8 cellular contexts compared by ENCODE assay signal in genomic region chr16:568401-569258, GRCh38. TPM values are rescaled to one million over a fixed set of nuclear protein-coding genes. Genes with fewer than 3 reads are reported as not detected.
A peak's percentile ranks its signal among the peaks of the same experiment; 100 is the strongest.
DNase-seq lines count a peak whose midpoint lies in the region; ATAC-seq, FAIRE-seq and TF ChIP-seq lines count a peak whose summit lies in the region.

No MANE protein-coding gene starts in this region.

- H3K9me3 Mint-ChIP-seq in activated CD8-positive, alpha-beta memory T cell treated with anti-CD3 and anti-CD28 coated beads, Interleukin-2, amount 10 ng/mL, durations not matched to agents 7 days and 5 days (ENCODE audit: low read depth), result no peaks in the 10 kb centered on the region
- H3K9me3 Mint-ChIP-seq in activated CD8-positive, alpha-beta T cell treated with anti-CD3 and anti-CD28 coated beads, Interleukin-2, amount 10 ng/mL, durations not matched to agents 7 days and 5 days (ENCODE audit: insufficient read depth), result no peaks in the 10 kb centered on the region

- peak overlapping the region; percentile 4 to 58 for H3K9ac ChIP-seq in kidney (ENCODE audit: low read length in 2 of 2)

- no peak for DNase-seq in activated CD8-positive, alpha-beta memory T cell treated with anti-CD3 and anti-CD28 coated beads, Interleukin-2, amount 10 ng/mL, durations not matched to agents 7 days and 5 days
- no peak for DNase-seq in activated CD8-positive, alpha-beta memory T cell treated with anti-CD3 and anti-CD28 coated beads, Interleukin-2, amount 50 U/mL, for 4 hours
- no peak for DNase-seq in activated CD8-positive, alpha-beta T cell treated with anti-CD3 and anti-CD28 coated beads, Interleukin-2, amount 10 ng/mL, durations not matched to agents 7 days and 5 days
- no peak for DNase-seq in kidney
- DNase-seq in thoracic aorta (ENCODE audit: low spot score), result no peak
- DNase-seq in NOMO-1 treated with DMSO at 0.1 percent for 48 hours (lab: John Stamatoyannopoulos, UW; ENCODE audit: unreplicated experiment), result no peak

- peak overlapping the region; percentile 91 for H3K27ac Mint-ChIP-seq in activated CD8-positive, alpha-beta memory T cell treated with anti-CD3 and anti-CD28 coated beads, Interleukin-2, amount 10 ng/mL, durations not matched to agents 7 days and 5 days
- H3K27ac Mint-ChIP-seq in activated CD8-positive, alpha-beta T cell treated with anti-CD3 and anti-CD28 coated beads, Interleukin-2, amount 10 ng/mL, durations not matched to agents 7 days and 5 days, result peak overlapping the region; percentile 87

- no peaks in the 10 kb centered on the region for H3K27me3 ChIP-seq in thoracic aorta (replicated peaks; ENCODE audit: insufficient read depth)

- peaks cover 0 to 46% of the 10 kb centered on the region in 2 donors for H3K4me1 ChIP-seq in kidney (ENCODE audit: control insufficient read depth in 1 of 2, insufficient read depth in 1 of 2, low read depth in 1 of 2, low read length in 2 of 2)
- peaks cover 24 to 43% of the 10 kb centered on the region in 2 donors for H3K4me1 ChIP-seq in thoracic aorta (ENCODE audit: control insufficient read depth in 1 of 2, low read depth in 2 of 2)

- H3K36me3 Mint-ChIP-seq in activated CD8-positive, alpha-beta memory T cell treated with anti-CD3 and anti-CD28 coated beads, Interleukin-2, amount 10 ng/mL, durations not matched to agents 7 days and 5 days, result no peaks in the 10 kb centered on the region
- H3K36me3 Mint-ChIP-seq in activated CD8-positive, alpha-beta T cell treated with anti-CD3 and anti-CD28 coated beads, Interleukin-2, amount 10 ng/mL, durations not matched to agents 7 days and 5 days (ENCODE audit: low read depth), result no peaks in the 10 kb centered on the region

- intact Hi-C loops in kidney (cut with DNase I), result no loop called here

- H3K27me3 Mint-ChIP-seq in activated CD8-positive, alpha-beta memory T cell treated with anti-CD3 and anti-CD28 coated beads, Interleukin-2, amount 10 ng/mL, durations not matched to agents 7 days and 5 days, result no peaks in the 10 kb centered on the region
- H3K27me3 Mint-ChIP-seq in activated CD8-positive, alpha-beta T cell treated with anti-CD3 and anti-CD28 coated beads, Interleukin-2, amount 10 ng/mL, durations not matched to agents 7 days and 5 days (ENCODE audit: low read depth), result no peaks in the 10 kb centered on the region

- no peak for TF ChIP-seq CTCF in kidney (IDR thresholded peaks at IDR 0.05; ENCODE audit: borderline replicate concordance, extremely low read depth, insufficient read depth)
- no peak for TF ChIP-seq CTCF in thoracic aorta (IDR thresholded peaks at IDR 0.05)

- H3K4me3 ChIP-seq in kidney (ENCODE audit: low read length in 2 of 2), result peak overlapping the region; percentile 50 to 73
- H3K4me3 ChIP-seq in thoracic aorta, result peak overlapping the region; percentile 95

- POLR2A ChIA-PET in activated CD8-positive, alpha-beta T cell treated with anti-CD3 and anti-CD28 coated beads, Interleukin-2, amount 10 ng/mL, durations not matched to agents 7 days and 5 days (lab: Charles Lee), result interaction anchor here (0.5 to 1.5 kb wide), 4 partner anchors 40 to 231 kb away, joined by 3 to 4 read pairs (median 3); partner anchors contain the start of gene WDR24

- ATAC-seq in activated CD8-positive, alpha-beta memory T cell treated with anti-CD3 and anti-CD28 coated beads, Interleukin-2, amount 10 ng/mL, durations not matched to agents 7 days and 5 days, result no peak
- ATAC-seq in activated CD8-positive, alpha-beta T cell treated with anti-CD3 and anti-CD28 coated beads, Interleukin-2, amount 10 ng/mL, durations not matched to agents 7 days and 5 days, result no peak
- ATAC-seq in thoracic aorta (ENCODE audit: insufficient number of reproducible peaks, low FRiP score, low read depth) (no peak), GM21576 (IDR thresholded peaks at IDR 0.05; ENCODE audit: unreplicated experiment) (no peak), GM18519 (IDR thresholded peaks at IDR 0.05; ENCODE audit: low FRiP score, unreplicated experiment) (no peak)

- H3K27ac ChIP-seq in kidney (ENCODE audit: low read depth in 2 of 2, low read length in 2 of 2) (peak overlapping the region; percentile 63 to 83), thoracic aorta (peak overlapping the region; percentile 81 to 84)

- CTCF ChIA-PET in activated CD8-positive, alpha-beta memory T cell treated with anti-CD3 and anti-CD28 coated beads, Interleukin-2, amount 10 ng/mL, durations not matched to agents 7 days and 5 days (lab: Charles Lee), result interaction anchor here (1.1 kb wide), 1 partner anchor 11 kb away, joined by 3 read pairs; no protein-coding TSS in a partner anchor
- CTCF ChIA-PET in activated CD8-positive, alpha-beta T cell treated with anti-CD3 and anti-CD28 coated beads, Interleukin-2, amount 10 ng/mL, durations not matched to agents 7 days and 5 days (lab: Charles Lee), result interaction anchor here (1.1 kb wide), 1 partner anchor 10 kb away, joined by 3 read pairs; no protein-coding TSS in a partner anchor

- H3K4me3 Mint-ChIP-seq in activated CD8-positive, alpha-beta memory T cell treated with anti-CD3 and anti-CD28 coated beads, Interleukin-2, amount 10 ng/mL, durations not matched to agents 7 days and 5 days, result peak overlapping the region; percentile 77
- H3K4me3 Mint-ChIP-seq in activated CD8-positive, alpha-beta T cell treated with anti-CD3 and anti-CD28 coated beads, Interleukin-2, amount 10 ng/mL, durations not matched to agents 7 days and 5 days, result peak overlapping the region; percentile 85

- no peaks in the 10 kb centered on the region for H3K36me3 ChIP-seq in kidney (ENCODE audit: control insufficient read depth in 1 of 2, insufficient read depth in 2 of 2, low read length in 2 of 2)
- H3K36me3 ChIP-seq in thoracic aorta, result no peaks in the 10 kb centered on the region

- FAIRE-seq in kidney (lab: Jason Lieb, UNC), result no peak

- peaks cover 23% of the 10 kb centered on the region for H3K4me1 Mint-ChIP-seq in activated CD8-positive, alpha-beta memory T cell treated with anti-CD3 and anti-CD28 coated beads, Interleukin-2, amount 10 ng/mL, durations not matched to agents 7 days and 5 days
- H3K4me1 Mint-ChIP-seq in activated CD8-positive, alpha-beta T cell treated with anti-CD3 and anti-CD28 coated beads, Interleukin-2, amount 10 ng/mL, durations not matched to agents 7 days and 5 days (ENCODE audit: low read depth), result peaks cover 31% of the 10 kb centered on the region

- H3K9me3 ChIP-seq in kidney (ENCODE audit: control insufficient read depth in 1 of 2, low read length in 2 of 2), result no peaks in the 10 kb centered on the region
- no peaks in the 10 kb centered on the region for H3K9me3 ChIP-seq in thoracic aorta

RNA-seq across cellular contexts. Expression of gene PIGQ, which starts 1.1 kb away (rescaled TPM):
- 10 to 100 TPM; 38.8 to 41.0 TPM for total RNA-seq in activated CD8-positive, alpha-beta memory T cell treated with anti-CD3 and anti-CD28 coated beads, Interleukin-2, amount 10 ng/mL, durations not matched to agents 7 days and 5 days
- 10 to 100 TPM; 41.2 to 43.0 TPM for total RNA-seq in activated CD8-positive, alpha-beta T cell treated with anti-CD3 and anti-CD28 coated beads, Interleukin-2, amount 10 ng/mL, durations not matched to agents 7 days and 5 days
- 92.9 TPM for total RNA-seq in kidney
- polyA plus RNA-seq in kidney (ENCODE audit: insufficient read depth, low read depth, low replicate concordance), result 118 TPM
- 10 to 100 TPM; 54.2 to 80.1 TPM for total RNA-seq in thoracic aorta

RNA-seq across cellular contexts. Expression of gene NHLRC4, which starts 1.8 kb away (rescaled TPM):
- total RNA-seq in activated CD8-positive, alpha-beta memory T cell treated with anti-CD3 and anti-CD28 coated beads, Interleukin-2, amount 10 ng/mL, durations not matched to agents 7 days and 5 days, result 1 to 10 TPM in 1 of 2 experiments, under 1 TPM in 1; 0.94 to 1.2 TPM
- total RNA-seq in activated CD8-positive, alpha-beta T cell treated with anti-CD3 and anti-CD28 coated beads, Interleukin-2, amount 10 ng/mL, durations not matched to agents 7 days and 5 days, result 1 to 10 TPM; 1.6 TPM
- 3.3 TPM for total RNA-seq in kidney
- polyA plus RNA-seq in kidney (ENCODE audit: insufficient read depth, low read depth, low replicate concordance), result 17.4 TPM
- 1 to 10 TPM; 2.0 to 3.2 TPM for total RNA-seq in thoracic aorta

RNA-seq across cellular contexts. Expression of gene PRR35, which starts 8.4 kb away (rescaled TPM):
- total RNA-seq in activated CD8-positive, alpha-beta memory T cell treated with anti-CD3 and anti-CD28 coated beads, Interleukin-2, amount 10 ng/mL, durations not matched to agents 7 days and 5 days, result not detected
- total RNA-seq in activated CD8-positive, alpha-beta T cell treated with anti-CD3 and anti-CD28 coated beads, Interleukin-2, amount 10 ng/mL, durations not matched to agents 7 days and 5 days, result not detected
- total RNA-seq in kidney, result 1.8 TPM
- 24.4 TPM for polyA plus RNA-seq in kidney (ENCODE audit: insufficient read depth, low read depth, low replicate concordance)
- total RNA-seq in thoracic aorta, result under 1 TPM in 1 of 2 donors, not detected in 1; 0.42 TPM

RNA-seq across cellular contexts. Expression of gene RAB40C, which starts 21.2 kb away (rescaled TPM):
- 10 to 100 TPM; 13.3 to 14.0 TPM for total RNA-seq in activated CD8-positive, alpha-beta memory T cell treated with anti-CD3 and anti-CD28 coated beads, Interleukin-2, amount 10 ng/mL, durations not matched to agents 7 days and 5 days
- total RNA-seq in activated CD8-positive, alpha-beta T cell treated with anti-CD3 and anti-CD28 coated beads, Interleukin-2, amount 10 ng/mL, durations not matched to agents 7 days and 5 days, result 10 to 100 TPM; 13.1 to 15.0 TPM
- total RNA-seq in kidney, result 24.0 TPM
- polyA plus RNA-seq in kidney (ENCODE audit: insufficient read depth, low read depth, low replicate concordance), result 18.1 TPM
- total RNA-seq in thoracic aorta, result 10 to 100 TPM; 19.0 to 25.9 TPM

RNA-seq across cellular contexts. Expression of gene CAPN15, which starts 41.1 kb away (rescaled TPM):
- total RNA-seq in activated CD8-positive, alpha-beta memory T cell treated with anti-CD3 and anti-CD28 coated beads, Interleukin-2, amount 10 ng/mL, durations not matched to agents 7 days and 5 days, result 100 to 1,000 TPM; 113 to 121 TPM
- 10 to 100 TPM; 85.3 to 93.0 TPM for total RNA-seq in activated CD8-positive, alpha-beta T cell treated with anti-CD3 and anti-CD28 coated beads, Interleukin-2, amount 10 ng/mL, durations not matched to agents 7 days and 5 days
- total RNA-seq in kidney (52.9 TPM), thoracic aorta (10 to 100 TPM; 46.2 to 96.6 TPM)
- 17.9 TPM for polyA plus RNA-seq in kidney (ENCODE audit: insufficient read depth, low read depth, low replicate concordance)
